In the genomic region with DNA sequence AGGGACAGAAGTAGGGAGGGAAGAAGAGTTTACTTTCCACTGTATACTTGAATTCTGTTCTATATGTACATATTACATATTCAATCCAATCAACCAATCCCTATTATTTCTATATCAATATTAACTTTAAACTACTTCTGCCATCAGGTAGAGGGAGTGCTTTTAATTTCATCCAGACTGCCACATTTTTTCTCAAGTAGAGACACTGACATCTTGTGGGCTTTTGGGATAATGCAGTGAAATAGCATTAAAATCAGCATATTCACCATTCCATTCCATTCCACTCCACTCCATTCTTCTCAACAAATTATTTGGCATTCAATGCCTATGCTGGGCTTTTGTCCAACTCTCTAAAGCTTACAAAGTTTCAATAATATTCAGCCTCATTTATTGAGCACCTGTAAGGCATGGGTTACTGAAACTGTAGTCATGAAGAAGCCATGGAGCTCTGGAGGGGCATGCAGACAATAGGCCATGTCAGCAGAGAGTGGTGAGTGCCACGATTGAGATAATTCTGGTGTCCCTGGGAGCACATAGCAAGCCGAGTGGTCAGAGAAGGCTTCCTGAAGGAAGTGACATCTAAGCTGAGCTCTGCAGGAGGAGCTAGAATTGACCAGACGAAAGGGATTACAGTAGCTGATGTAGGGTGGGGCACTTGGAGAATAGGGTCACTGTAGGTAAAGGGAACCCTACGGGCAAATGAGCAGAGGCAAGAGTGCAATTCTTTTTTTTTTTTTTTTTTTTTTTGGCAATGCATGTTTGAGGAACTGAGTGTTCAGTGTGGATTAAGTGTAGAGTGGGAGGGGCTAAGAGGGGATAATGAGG, we compare ENCODE assay signal across 8 cellular contexts. TPM values are rescaled to one million over a fixed set of nuclear protein-coding genes. Genes with fewer than 3 reads are reported as not detected.
DNase-seq lines count a peak whose midpoint lies in the region; ATAC-seq and TF ChIP-seq lines count a peak whose summit lies in the region.

No MANE protein-coding gene starts in this region.

- H3K4me3 Mint-ChIP-seq in osteocyte (ENCODE audit: unreplicated experiment) = no peak overlapping the region

- H3K4me1 Mint-ChIP-seq in osteocyte (ENCODE audit: unreplicated experiment) = no peaks in the 10 kb centered on the region

- peak; percentile 41 to 55 for ATAC-seq in activated naive CD4-positive, alpha-beta T cell treated with anti-CD3 and anti-CD28 coated beads, Interleukin-2, amount 50 U/mL, for 72 hours
- no peak for ATAC-seq in HG02642 (IDR thresholded peaks at IDR 0.05; ENCODE audit: poor library complexity, unreplicated experiment)
- no peak for ATAC-seq in HG02981 (IDR thresholded peaks at IDR 0.05; ENCODE audit: unreplicated experiment)

- no peaks in the 10 kb centered on the region for H3K36me3 Mint-ChIP-seq in activated naive CD4-positive, alpha-beta T cell treated with anti-CD3 and anti-CD28 coated beads, Interleukin-2, amount 50 U/mL, for 72 hours
- H3K36me3 Mint-ChIP-seq in osteocyte (ENCODE audit: unreplicated experiment) = peaks cover 3% of the 10 kb centered on the region

- H3K27me3 Mint-ChIP-seq in osteocyte (ENCODE audit: unreplicated experiment) = peaks cover 37% of the 10 kb centered on the region

- no peak overlapping the region for H3K27ac Mint-ChIP-seq in activated naive CD4-positive, alpha-beta T cell treated with anti-CD3 and anti-CD28 coated beads, Interleukin-2, amount 50 U/mL, for 72 hours
- no peak overlapping the region for H3K27ac Mint-ChIP-seq in osteocyte (ENCODE audit: unreplicated experiment)

- no peaks in the 10 kb centered on the region for H3K9me3 Mint-ChIP-seq in activated naive CD4-positive, alpha-beta T cell treated with anti-CD3 and anti-CD28 coated beads, Interleukin-2, amount 50 U/mL, for 72 hours
- H3K9me3 Mint-ChIP-seq in osteocyte (ENCODE audit: unreplicated experiment) = peaks cover 4% of the 10 kb centered on the region

- TF ChIP-seq CTCF in osteocyte (IDR thresholded peaks at IDR 0.05) = peak; percentile 78

- no peak for DNase-seq in activated naive CD4-positive, alpha-beta T cell treated with anti-CD3 and anti-CD28 coated beads, Interleukin-2, amount 50 U/mL, for 72 hours (ENCODE audit: low spot score in 2 of 2)
- DNase-seq in activated naive CD4-positive, alpha-beta T cell treated with Interleukin-2 at 50 U/mL for 16 hours = no peak
- DNase-seq in NCI-H1092 treated with DMSO at 0.1 percent for 48 hours (lab: John Stamatoyannopoulos, UW) (peak; percentile 78), SKM-1 (lab: John Stamatoyannopoulos, UW; ENCODE audit: unreplicated experiment) (peak; percentile 65), fibroblast of gingiva (ENCODE audit: low read depth) (peak; percentile 60), osteocyte (ENCODE audit: extremely low spot score, unreplicated experiment) (no peak)

RNA-seq across cellular contexts. Expression of gene CLPB, which starts 12.8 kb away (rescaled TPM):
- 10 to 100 TPM; 40.0 to 58.4 TPM for total RNA-seq in activated naive CD4-positive, alpha-beta T cell treated with anti-CD3 and anti-CD28 coated beads, Interleukin-2, amount 50 U/mL, for 72 hours
- total RNA-seq in osteocyte = 20.4 and 20.7 TPM in 2 replicates

Comparison
In these comparisons a context has a peak if more than half of its experiments do, and no peak if none do; other contexts are left out.
1. ATAC-seq: peak in activated naive CD4-positive, alpha-beta T cell treated with anti-CD3 and anti-CD28 coated beads, Interleukin-2, amount 50 U/mL, for 72 hours (2 of 2); none in HG02642 (single experiment) and HG02981 (single experiment).
2. DNase-seq: peak in NCI-H1092 treated with DMSO at 0.1 percent for 48 hours (single experiment), SKM-1 (single experiment) and fibroblast of gingiva (single experiment); none in activated naive CD4-positive, alpha-beta T cell treated with anti-CD3 and anti-CD28 coated beads, Interleukin-2, amount 50 U/mL, for 72 hours (0 of 2), activated naive CD4-positive, alpha-beta T cell treated with Interleukin-2 at 50 U/mL for 16 hours (single experiment) and osteocyte (single experiment).